ENCODE assay signal across 7 cellular contexts in the genomic region with DNA sequence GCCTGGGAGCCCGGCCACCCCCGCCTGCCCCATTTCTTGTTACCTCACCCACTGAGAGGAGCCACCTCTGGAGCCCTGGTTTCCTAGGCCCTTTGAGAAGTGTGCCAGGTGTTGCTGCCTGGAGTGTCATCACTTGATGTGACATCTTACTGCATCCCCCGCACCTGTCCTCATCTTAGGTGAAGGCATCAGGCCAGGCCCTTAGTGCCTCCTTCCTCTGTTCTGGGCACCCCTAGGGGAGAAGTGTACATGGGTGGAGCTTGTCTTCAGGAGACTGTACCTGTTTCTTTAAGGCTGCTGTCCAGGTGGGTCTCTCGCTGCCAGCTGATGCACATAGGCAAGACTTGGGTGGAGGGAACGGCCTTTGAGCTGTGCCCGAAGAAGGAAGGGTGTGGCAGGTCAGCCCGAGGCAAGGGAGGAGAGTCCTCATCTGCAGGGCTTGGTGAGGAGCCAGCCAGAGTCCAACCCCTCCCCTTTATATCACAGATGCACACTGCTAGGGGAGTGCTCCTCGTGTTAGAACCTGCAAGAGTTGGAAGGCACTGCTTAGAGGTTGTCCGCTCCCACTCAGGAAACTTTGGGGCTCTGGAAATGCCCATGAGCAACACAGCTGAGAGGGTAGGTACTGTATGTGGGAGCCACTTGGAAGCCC. TPM values are rescaled to one million over a fixed set of nuclear protein-coding genes. Genes with fewer than 3 reads are reported as not detected.
DNase-seq lines count a peak whose midpoint lies in the region; ATAC-seq, FAIRE-seq and TF ChIP-seq lines count a peak whose summit lies in the region.

No MANE protein-coding gene starts in this region.

- H3K14ac ChIP-seq in trophoblast cell (ENCODE audit: low read length) = no peak overlapping the region

- intact Hi-C loops in GM12878 (cut with micrococcal nuclease; ENCODE audit: unreplicated experiment) = no loop called here

- H2BK5ac ChIP-seq in trophoblast cell (ENCODE audit: low read depth, low read length, poor library complexity) = no peak overlapping the region

- TF ChIP-seq EP300 in GM12878 (IDR thresholded peaks at IDR 0.05; ENCODE audit: borderline replicate concordance in 1 of 2, control insufficient read depth in 1 of 2, low read depth in 2 of 2, low read length in 2 of 2) = no peak

- H3K79me2 ChIP-seq in GM12878 (ENCODE audit: control insufficient read depth, insufficient read depth, low read length) (peaks cover 76% of the 10 kb centered on the region), trophoblast cell (ENCODE audit: control insufficient read depth, insufficient read depth, low read length, poor library complexity) (peaks cover 12% of the 10 kb centered on the region)

- no peak for TF ChIP-seq POLR2A in GM12878 (IDR thresholded peaks at IDR 0.05; ENCODE audit: low read depth, low read length)

- H3K79me1 ChIP-seq in trophoblast cell (ENCODE audit: low read length) = no peaks in the 10 kb centered on the region

- H3K4ac ChIP-seq in trophoblast cell (ENCODE audit: low read depth, low read length) = peak overlapping the region; percentile 37

- H3K4me3 ChIP-seq in GM12878 (peak overlapping the region; percentile 25; the same call in 1 of the 2 replicates), trophoblast cell (ENCODE audit: low read depth, low read length) (no peak overlapping the region)

- H4K91ac ChIP-seq in trophoblast cell (ENCODE audit: low read depth, low read length) = no peak overlapping the region

- no peak overlapping the region for H3K23ac ChIP-seq in trophoblast cell (ENCODE audit: low read length)

- H2AFZ ChIP-seq in GM12878 (ENCODE audit: control insufficient read depth, low read depth, low read length) = no peak overlapping the region
- peak overlapping the region; percentile 17 for H2AFZ ChIP-seq in trophoblast cell (ENCODE audit: insufficient read depth, low read length, poor library complexity)

- FAIRE-seq in GM12878 (lab: Jason Lieb, UNC) = no peak

- RAD21 ChIA-PET in GM12878 (lab: Charles Lee; ENCODE audit: unreplicated experiment) = interaction anchor here (0.9 to 2.0 kb wide), 4 partner anchors 8 to 38 kb away, joined by 4 to 10 read pairs (median 6); no protein-coding TSS in a partner anchor

- POLR2A ChIA-PET in GM12878 (lab: Charles Lee) = interaction anchor here (0.5 to 1.5 kb wide), 4 partner anchors 8 to 296 kb away, joined by 3 to 4 read pairs (median 4); no protein-coding TSS in a partner anchor

- no peak overlapping the region for H2BK120ac ChIP-seq in trophoblast cell (ENCODE audit: insufficient read depth, low read length, poor library complexity)

- DNase-seq in GM12878 (ENCODE audit: low read depth, low spot score) (no peak), trophoblast cell (no peak), COLO829 (ENCODE audit: low spot score) (no peak), AG20443 (ENCODE audit: low spot score) (no peak)

- H2BK12ac ChIP-seq in trophoblast cell (ENCODE audit: low read length) = no peak overlapping the region

- no peaks in the 10 kb centered on the region for H4K20me1 ChIP-seq in GM12878 (ENCODE audit: control insufficient read depth, insufficient read depth)

- peaks cover 41% of the 10 kb centered on the region for H3K4me1 ChIP-seq in GM12878 (ENCODE audit: control insufficient read depth, insufficient read depth, low read length)
- H3K4me1 ChIP-seq in trophoblast cell (ENCODE audit: control insufficient read depth in 1 of 2, insufficient read depth in 2 of 2, low read length in 2 of 2) = peaks cover 2 to 5% of the 10 kb centered on the region in 2 experiments

- SMC1A ChIA-PET in GM12878 (lab: Charles Lee; ENCODE audit: uncharacterized antibody, unreplicated experiment) = interaction anchor here (1.3 to 5.5 kb wide), 6 partner anchors 9 to 45 kb away, joined by 3 to 21 read pairs (median 10); no protein-coding TSS in a partner anchor

- peak overlapping the region; percentile 62 for H3K18ac ChIP-seq in trophoblast cell (ENCODE audit: low read length)

- no peak overlapping the region; the same call in 1 of the 2 replicates for H3K9ac ChIP-seq in GM12878 (ENCODE audit: control insufficient read depth, insufficient read depth, low read length)
- no peak overlapping the region for H3K9ac ChIP-seq in trophoblast cell (ENCODE audit: low read length)

- no peak overlapping the region for H2AK5ac ChIP-seq in trophoblast cell (ENCODE audit: low read length)

- H3K36me3 ChIP-seq in GM12878 (ENCODE audit: control insufficient read depth in 2 of 2, insufficient read depth in 2 of 2, low read length in 1 of 2) (no peaks in the 10 kb centered on the region; a peak in 1 of 4 replicates), trophoblast cell (ENCODE audit: control insufficient read depth in 1 of 2, insufficient read depth in 2 of 2, low read length in 2 of 2) (peaks cover 0 to 2% of the 10 kb centered on the region in 2 experiments)

- CTCF ChIA-PET in GM12878 (lab: Yijun Ruan, JAX) = interaction anchor here (0.9 to 2.8 kb wide), 10 partner anchors 8 to 247 kb away, joined by 3 to 24 read pairs (median 4); no protein-coding TSS in a partner anchor

- WGBS in GM12878 (ENCODE audit: insufficient coverage, insufficient replicate concordance, low lambda C conversion rate, missing lambda C conversion rate) = 11% methylated on average over 9 of the region's 9 CpGs
- WGBS in trophoblast cell (ENCODE audit: extremely low coverage, insufficient coverage, insufficient read length) = no CpG with 5 or more reads among the region's 9 CpGs

- no peak for TF ChIP-seq RAD21 in GM12878 (IDR thresholded peaks at IDR 0.05; ENCODE audit: insufficient read depth, low read depth, low read length)

- in situ Hi-C loops in GM12878 (cut with MboI) = no loop called here

- TF ChIP-seq CTCF in GM12878 (IDR thresholded peaks at IDR 0.05 in 2 of 3, conservative IDR thresholded peaks at IDR 0.05 in 1 of 3; ENCODE audit: control insufficient read depth in 2 of 3, extremely low read depth in 1 of 3, insufficient read depth in 1 of 3, low read depth in 3 of 3, low read length in 3 of 3) = no peak

- H3K27me3 ChIP-seq in GM12878 (replicated peaks in 1 of 2; ENCODE audit: control insufficient read depth in 2 of 2, insufficient read depth in 2 of 2, low read length in 1 of 2) = no peaks in the 10 kb centered on the region
- H3K27me3 ChIP-seq in trophoblast cell (ENCODE audit: insufficient read depth, low read length) = no peaks in the 10 kb centered on the region

- no peak overlapping the region for H4K8ac ChIP-seq in trophoblast cell (ENCODE audit: low read depth, low read length)

- H3K9me3 ChIP-seq in GM12878 (replicated peaks; ENCODE audit: control insufficient read depth, insufficient read depth, low read length) = no peaks in the 10 kb centered on the region
- H3K9me3 ChIP-seq in trophoblast cell (ENCODE audit: insufficient read depth, low read depth, low read length) = peaks cover 2% of the 10 kb centered on the region

- peak overlapping the region; percentile 76 for H3K27ac ChIP-seq in GM12878 (ENCODE audit: control insufficient read depth, insufficient read depth)
- H3K27ac ChIP-seq in trophoblast cell (ENCODE audit: low read depth, low read length) = no peak overlapping the region

- ATAC-seq in GM21381 (IDR thresholded peaks at IDR 0.05; ENCODE audit: unreplicated experiment) (peak; percentile 13), HG03439 (IDR thresholded peaks at IDR 0.05; ENCODE audit: unreplicated experiment) (peak; percentile 23), GM12878 (peak; percentile 49), HG03175 (IDR thresholded peaks at IDR 0.05; ENCODE audit: unreplicated experiment) (no peak)

- H3K4me2 ChIP-seq in GM12878 (ENCODE audit: control insufficient read depth, insufficient read depth) (peak overlapping the region; percentile 70), trophoblast cell (ENCODE audit: low read length) (no peak overlapping the region)

- no TSS peak for BruUV-seq in GM12878 (replicated peaks; lab: Mats Ljungman, UMichigan)

- H4K12ac ChIP-seq in trophoblast cell (ENCODE audit: low read depth, low read length) = no peak overlapping the region

TF ChIP-seq in GM12878, 131 proteins besides CTCF, POLR2A, EP300 and RAD21 (continues in another document):
- no peak for TF ChIP-seq MTA2 (IDR thresholded peaks at IDR 0.05; ENCODE audit: low read depth)
- no peak for TF ChIP-seq SPI1 (IDR thresholded peaks at IDR 0.05; ENCODE audit: borderline replicate concordance, insufficient read depth, low read depth, low read length)
- no peak for TF ChIP-seq TAF1 (IDR thresholded peaks at IDR 0.05; ENCODE audit: borderline replicate concordance, low read depth, low read length)
- no peak for TF ChIP-seq ZNF274 (IDR thresholded peaks at IDR 0.05; ENCODE audit: insufficient read depth, insufficient read length)
- no peak for TF ChIP-seq SREBF2 (IDR thresholded peaks at IDR 0.05; ENCODE audit: low read length)
- TF ChIP-seq DPF2 (IDR thresholded peaks at IDR 0.05) = peak; percentile 10; the same call in 1 of the 2 replicates
- TF ChIP-seq BACH1 (IDR thresholded peaks at IDR 0.05; ENCODE audit: borderline replicate concordance) = no peak
- no peak for TF ChIP-seq ZNF622 (IDR thresholded peaks at IDR 0.05)
- 0 out of 2 replicates have a peak, but pooled peaks have one; percentile 1 for TF ChIP-seq IKZF1 (conservative IDR thresholded peaks at IDR 0.05)
- TF ChIP-seq GATAD2B (conservative IDR thresholded peaks at IDR 0.05; ENCODE audit: low read depth) = no peak

RNA-seq across cellular contexts. Expression of a gene that starts 45.9 kb away (rescaled TPM):
- total RNA-seq in GM12878 (2013; cell fraction: nucleolus; rRNA removed) = 14.3 and 15.4 TPM in 2 replicates
- total RNA-seq in GM12878 (2014; rRNA removed) (25.1 and 25.4 TPM in 2 replicates), GM12878 (2014; rRNA removed; fragmentation: Illumina TruSeq; extraction: Trizol) (13.5 and 15.3 TPM in 2 replicates), GM12878 (2021) (30.9 and 36.5 TPM in 2 replicates)
- 5.6 TPM for polyA plus RNA-seq in GM12878 (2011; ENCODE audit: low read depth)
- polyA plus RNA-seq in GM12878 (2011; rRNA removed) (11.6 and 13.0 TPM in 2 replicates), GM12878 (2014; fragmentation: Illumina TruSeq; extraction: Trizol) (10.1 and 15.4 TPM in 2 replicates), GM12878 (2014; fragmentation: Nextera tagmentation; extraction: Ambion mirVana) (1 to 10 TPM; 1.2 to 3.1 TPM), GM12878 (2014; rRNA removed) (28.1 and 31.1 TPM in 2 replicates), GM12878 (2016; fragmentation: Nextera tagmentation; extraction: Ambion mirVana) (1 to 10 TPM; 5.2 to 7.2 TPM)
- polyA plus RNA-seq in GM12878 (2011; cell fraction: cytosol; rRNA removed) = 12.3 and 19.8 TPM in 2 replicates
- 10.9 and 14.6 TPM in 2 replicates for polyA plus RNA-seq in GM12878 (2011; cell fraction: nucleus; rRNA removed)
- polyA plus RNA-seq in GM12878 (2012) = 19.1 and 19.3 TPM in 2 replicates
- polyA minus RNA-seq in GM12878 (2011; rRNA and poly(A)+ RNA removed) = 14.9 and 16.7 TPM in 2 replicates
- 4.4 and 9.6 TPM in 2 replicates for polyA minus RNA-seq in GM12878 (2011; cell fraction: cytosol; rRNA and poly(A)+ RNA removed)
- polyA minus RNA-seq in GM12878 (2011; cell fraction: nucleus; rRNA and poly(A)+ RNA removed) = 8.1 and 14.5 TPM in 2 replicates
- 48.7 and 51.4 TPM in 2 replicates for polyA plus RNA-seq in trophoblast cell (2013)
